Comparison of ENCODE assay signal across 29 cellular contexts in genomic region chr9:79115176-79115575, GRCh38.
"Had no signal": no experiment of that assay in that cellular context is flagged by ENCODE, and none has a peak within 500 bp of the region (broad histone marks: within the 10 kb centered on the region; RNA-seq: fewer than 3 reads in every experiment).

No MANE protein-coding gene starts in this region.

- H3K36me3 Mint-ChIP-seq: mesothelial cell of epicardium; naive B cell; natural killer cell treated with Interleukin-12 subunit alpha and Interleukin-12 subunit beta and Interleukin-15 and Interleukin-18, amount 100 ng/mL, for 72 hours; stimulated activated memory B cell treated with anti-CD40 and anti-IgM and Interleukin-4, amounts not matched to agents 10 μg/mL and 1 μg/mL and 100 μg/mL, for 72 hours had no signal

- H3K27ac Mint-ChIP-seq: mesothelial cell of epicardium; naive B cell; natural killer cell treated with Interleukin-12 subunit alpha and Interleukin-12 subunit beta and Interleukin-15 and Interleukin-18, amount 100 ng/mL, for 72 hours; stimulated activated memory B cell treated with anti-CD40 and anti-IgM and Interleukin-4, amounts not matched to agents 10 μg/mL and 1 μg/mL and 100 μg/mL, for 72 hours had no signal

- H3K9me3 Mint-ChIP-seq: mesothelial cell of epicardium; natural killer cell treated with Interleukin-12 subunit alpha and Interleukin-12 subunit beta and Interleukin-15 and Interleukin-18, amount 100 ng/mL, for 72 hours; stimulated activated memory B cell treated with anti-CD40 and anti-IgM and Interleukin-4, amounts not matched to agents 10 μg/mL and 1 μg/mL and 100 μg/mL, for 72 hours had no signal

- H3K4me1 ChIP-seq: heart right ventricle, left ventricle myocardium inferior, pancreas, prostate gland, stomach, testis, thyroid gland, transverse colon, upper lobe of right lung had no signal

- H3K4me2 ChIP-seq: hepatocyte had no signal

- H3K27ac ChIP-seq: heart right ventricle, hepatocyte, left ventricle myocardium inferior, pancreas, prostate gland, stomach, testis, thyroid gland, transverse colon, upper lobe of right lung had no signal

- H2AFZ ChIP-seq: hepatocyte had no signal

- FAIRE-seq: pancreas, small intestine, urothelium cell line had no signal

- H3K27me3 ChIP-seq: hepatocyte, pancreas, stomach, testis, thyroid gland, transverse colon, upper lobe of right lung had no signal

- H3K79me2 ChIP-seq: hepatocyte had no signal

- H3K4me3 ChIP-seq: heart right ventricle, hepatocyte, left ventricle myocardium inferior, lung, pancreas, prostate gland, stomach, testis, thyroid gland, transverse colon, upper lobe of right lung had no signal

- H3K4me1 Mint-ChIP-seq: naive B cell had no signal

- ATAC-seq: heart right ventricle; natural killer cell treated with Interleukin-12 subunit alpha and Interleukin-12 subunit beta and Interleukin-15 and Interleukin-18, amount 100 ng/mL, for 72 hours; pancreas; right cardiac atrium; sciatic nerve; stimulated activated memory B cell treated with anti-CD40 and anti-IgM and Interleukin-4, amounts not matched to agents 10 μg/mL and 1 μg/mL and 100 μg/mL, for 72 hours; stimulated activated naive CD8-positive, alpha-beta T cell treated with anti-CD3 and anti-CD28 coated beads, Interleukin-15, Interleukin-2, amounts not matched to agents 100 U/mL and 50 U/mL, for 24 hours; upper lobe of right lung had no signal

- H3K9me3 ChIP-seq: heart right ventricle, left ventricle myocardium inferior, pancreas, prostate gland, stomach, testis, thyroid gland, transverse colon, upper lobe of right lung had no signal

- H3K36me3 ChIP-seq: heart right ventricle, left ventricle myocardium inferior, pancreas, prostate gland, stomach, thyroid gland, transverse colon, upper lobe of right lung had no signal

- DNase-seq: heart right ventricle; islet precursor cell; left ventricle myocardium inferior; mesendoderm; naive B cell; nucleus accumbens; pancreas; posterior cingulate gyrus; retina; right cardiac atrium; small intestine; stimulated activated CD4-positive, alpha-beta T cell treated with anti-CD3 and anti-CD28 coated beads, Interleukin-1b, Interleukin-23, amount 100 ng/mL, for 48 hours; stimulated activated CD4-positive, alpha-beta T cell treated with anti-CD3 and anti-CD28 coated beads, Interleukin-2, amount 100 ng/mL, for 48 hours; stimulated activated CD4-positive, alpha-beta T cell treated with anti-CD3 and anti-CD28 coated beads, Interleukin-4, amount 100 ng/mL, for 4 hours; stimulated activated CD8-positive, alpha-beta memory T cell treated with anti-CD3 and anti-CD28 coated beads, Interleukin-4, amount 100 ng/mL, for 48 hours; stimulated activated naive CD8-positive, alpha-beta T cell treated with anti-CD3 and anti-CD28 coated beads, Interleukin-15, Interleukin-2, amounts not matched to agents 100 U/mL and 50 U/mL, for 24 hours; stomach; testis; thyroid gland; transverse colon; upper lobe of right lung had no signal

- H3K27me3 Mint-ChIP-seq: natural killer cell treated with Interleukin-12 subunit alpha and Interleukin-12 subunit beta and Interleukin-15 and Interleukin-18, amount 100 ng/mL, for 72 hours; stimulated activated memory B cell treated with anti-CD40 and anti-IgM and Interleukin-4, amounts not matched to agents 10 μg/mL and 1 μg/mL and 100 μg/mL, for 72 hours had no signal

- H3K4me3 Mint-ChIP-seq: mesothelial cell of epicardium; naive B cell; natural killer cell treated with Interleukin-12 subunit alpha and Interleukin-12 subunit beta and Interleukin-15 and Interleukin-18, amount 100 ng/mL, for 72 hours; stimulated activated memory B cell treated with anti-CD40 and anti-IgM and Interleukin-4, amounts not matched to agents 10 μg/mL and 1 μg/mL and 100 μg/mL, for 72 hours had no signal
